ENCODE assay signal across 8 cellular contexts in the genomic region with DNA sequence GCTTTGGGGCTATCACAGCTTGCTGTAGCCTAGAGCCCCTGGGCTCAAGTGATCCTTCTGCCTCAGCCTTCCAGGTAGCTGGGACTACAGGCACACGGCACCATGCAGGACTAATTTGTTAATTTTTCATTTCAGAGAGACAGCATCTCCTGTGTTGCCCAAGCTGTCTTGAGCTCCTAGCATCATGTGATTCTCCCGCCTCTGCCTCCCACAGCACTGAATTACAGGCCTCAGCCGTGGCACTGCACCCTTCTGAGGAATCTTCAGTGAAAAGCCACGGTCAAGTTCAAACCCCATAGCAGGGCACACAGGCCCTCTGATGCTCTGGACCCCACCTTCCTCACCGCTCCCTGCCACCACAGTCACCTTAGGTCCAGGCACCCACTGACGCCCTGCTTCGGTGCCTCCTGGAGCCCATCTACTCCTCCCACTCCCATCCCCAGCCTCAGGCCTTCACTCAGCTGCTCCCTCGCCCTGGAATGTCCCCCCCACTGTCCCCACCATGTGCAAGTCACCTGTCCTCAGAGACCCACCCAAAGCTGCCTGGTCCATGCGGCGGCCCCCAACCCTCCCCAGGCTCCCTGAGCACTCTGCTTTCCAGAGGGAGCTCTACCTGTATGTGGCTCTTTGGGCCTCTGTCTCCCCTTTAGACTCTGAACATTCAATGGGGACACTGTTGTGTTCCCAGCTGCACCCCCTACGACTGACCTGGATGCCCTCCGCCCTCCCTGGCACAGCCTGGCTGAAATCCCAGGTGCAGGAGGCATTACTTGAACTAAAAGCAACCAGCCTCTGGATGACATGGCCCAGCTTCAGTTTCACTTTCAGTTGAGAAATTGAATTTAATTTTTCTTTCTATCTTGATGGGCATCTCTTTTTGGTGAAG.
DNase-seq lines count a peak whose midpoint lies in the region; ATAC-seq and TF ChIP-seq lines count a peak whose summit lies in the region.

No MANE protein-coding gene starts in this region.

- H2AFZ ChIP-seq in Loucy (ENCODE audit: low read length) = no peak overlapping the region

- no peaks in the 10 kb centered on the region for H3K27me3 Mint-ChIP-seq in central memory CD8-positive, alpha-beta T cell

- H3K9me3 Mint-ChIP-seq in central memory CD8-positive, alpha-beta T cell = no peaks in the 10 kb centered on the region

- H3K27me3 ChIP-seq in Loucy (ENCODE audit: insufficient read depth, low read length, poor library complexity, severe bottlenecking) (no peaks in the 10 kb centered on the region), mucosa of stomach (ENCODE audit: control insufficient read depth, insufficient read depth, low read length) (no peaks in the 10 kb centered on the region)

- peaks cover 28% of the 10 kb centered on the region for H3K36me3 Mint-ChIP-seq in central memory CD8-positive, alpha-beta T cell (ENCODE audit: insufficient read depth)

- peaks cover 33% of the 10 kb centered on the region for H3K79me2 ChIP-seq in Loucy (ENCODE audit: insufficient read depth, low read length)

- peak overlapping the region; percentile 94 for H3K27ac Mint-ChIP-seq in central memory CD8-positive, alpha-beta T cell (ENCODE audit: low read depth)

- H3F3A ChIP-seq in Loucy (ENCODE audit: low read depth) = no peaks in the 10 kb centered on the region

- no peaks in the 10 kb centered on the region for H3K36me3 ChIP-seq in Loucy (ENCODE audit: insufficient read depth, low read length)
- H3K36me3 ChIP-seq in mucosa of stomach (ENCODE audit: control insufficient read depth, insufficient read depth, low read length) = no peaks in the 10 kb centered on the region

- H4K20me1 ChIP-seq in Loucy (ENCODE audit: insufficient read depth, low read length, poor library complexity, severe bottlenecking) = no peaks in the 10 kb centered on the region

- H3K9me3 ChIP-seq in Loucy (ENCODE audit: insufficient read depth, low read depth, low read length) (no peaks in the 10 kb centered on the region), mucosa of stomach (ENCODE audit: control insufficient read depth, low read length) (no peaks in the 10 kb centered on the region)

- H3K4me2 ChIP-seq in Loucy (ENCODE audit: low read depth, low read length, poor library complexity, severe bottlenecking) = peak overlapping the region; percentile 88

- H3K9ac ChIP-seq in Loucy (ENCODE audit: low read depth, low read length, poor library complexity, severe bottlenecking) = peak overlapping the region; percentile 88
- H3K9ac ChIP-seq in mucosa of stomach (ENCODE audit: low read length) = peak overlapping the region; percentile 84

- peaks cover 47% of the 10 kb centered on the region for H3K4me1 ChIP-seq in Loucy (ENCODE audit: insufficient read depth, low read length, poor library complexity, severe bottlenecking)
- peaks cover 40% of the 10 kb centered on the region for H3K4me1 ChIP-seq in mucosa of stomach (ENCODE audit: control insufficient read depth, insufficient read depth, low read length)

- peak; percentile 39 for DNase-seq in CD1c-positive myeloid dendritic cell (ENCODE audit: extremely low spot score)
- DNase-seq in central memory CD8-positive, alpha-beta T cell (ENCODE audit: low spot score in 2 of 2) = no peak
- no peak for DNase-seq in NCI-H1436 treated with DMSO at 0.1 percent for 48 hours (lab: John Stamatoyannopoulos, UW)
- DNase-seq in NCI-H187 (lab: John Stamatoyannopoulos, UW) = no peak
- DNase-seq in SW 1271 (lab: John Stamatoyannopoulos, UW) = no peak

- H3K4me1 Mint-ChIP-seq in central memory CD8-positive, alpha-beta T cell = peaks cover 72% of the 10 kb centered on the region

- H3K9me2 ChIP-seq in Loucy (replicated peaks; ENCODE audit: low read depth, low read length) = no peaks in the 10 kb centered on the region

- no peak for TF ChIP-seq CTCF in Loucy (conservative IDR thresholded peaks at IDR 0.05; ENCODE audit: low read length)

- peak overlapping the region; percentile 99 for H3K4me3 Mint-ChIP-seq in central memory CD8-positive, alpha-beta T cell

- no peak for ATAC-seq in central memory CD8-positive, alpha-beta T cell (replicated peaks; ENCODE audit: extremely low read depth, poor library complexity, severe bottlenecking)
- no peak for ATAC-seq in GM21619 (IDR thresholded peaks at IDR 0.05; ENCODE audit: unreplicated experiment)

- H3K4me3 ChIP-seq in Loucy (ENCODE audit: low read length, poor library complexity, severe bottlenecking) (peak overlapping the region; percentile 85), mucosa of stomach (ENCODE audit: low read length) (peak overlapping the region; percentile 77)
